In genomic region chr21:46323710-46324389, GRCh38 we compare ENCODE assay signal across 8 cellular contexts. TPM values are rescaled to one million over a fixed set of nuclear protein-coding genes. Genes with fewer than 3 reads are reported as not detected.
DNase-seq lines count a peak whose midpoint lies in the region; ATAC-seq and TF ChIP-seq lines count a peak whose summit lies in the region.

TSS of gene C21orf58 (minus strand) at chr21:46323870. CDS start at chr21:46322738, 1,132 bp downstream.
TSS of gene PCNT (plus strand) at chr21:46324156. CDS start at chr21:46324229, 73 bp downstream.

- H3K4me1 ChIP-seq in left ventricle myocardium inferior (peaks cover 39% of the 10 kb centered on the region), upper lobe of right lung (peaks cover 21% of the 10 kb centered on the region)

- peak; percentile 93 for DNase-seq in NCI-H1694 (lab: John Stamatoyannopoulos, UW)
- DNase-seq in amniotic epithelial cell (ENCODE audit: low read depth), result peak; percentile 96
- peak; percentile 98 for DNase-seq in left ventricle myocardium inferior
- peak; percentile 100 for DNase-seq in posterior vena cava (ENCODE audit: low spot score)
- peak; percentile 99 for DNase-seq in upper lobe of right lung

- peak; percentile 85 for TF ChIP-seq POLR2A in GM15510 (IDR thresholded peaks at IDR 0.05; ENCODE audit: borderline replicate concordance, extremely low read depth, insufficient read length)

- peaks cover 19% of the 10 kb centered on the region for H3K36me3 ChIP-seq in left ventricle myocardium inferior
- H3K36me3 ChIP-seq in upper lobe of right lung, result peaks cover 10% of the 10 kb centered on the region

- no peaks in the 10 kb centered on the region for H3K27me3 ChIP-seq in left ventricle myocardium inferior (ENCODE audit: low read depth)
- no peaks in the 10 kb centered on the region for H3K27me3 ChIP-seq in upper lobe of right lung

- H3K9me3 ChIP-seq in left ventricle myocardium inferior (replicated peaks) (no peaks in the 10 kb centered on the region), upper lobe of right lung (no peaks in the 10 kb centered on the region)

- H3K27ac ChIP-seq in left ventricle myocardium inferior (replicated peaks), result peak within 1 kb of the TSS; percentile 98
- peak within 1 kb of the TSS; percentile 95 for H3K27ac ChIP-seq in upper lobe of right lung

- H3K4me3 ChIP-seq in left ventricle myocardium inferior, result peak within 1 kb of the TSS; percentile 95
- peak within 1 kb of the TSS; percentile 99 for H3K4me3 ChIP-seq in upper lobe of right lung

- ATAC-seq in HG02885 (IDR thresholded peaks at IDR 0.05; ENCODE audit: poor library complexity, unreplicated experiment), result peak; percentile 79
- peak; percentile 95 for ATAC-seq in upper lobe of right lung

- TF ChIP-seq CTCF in left ventricle myocardium inferior (IDR thresholded peaks at IDR 0.05; ENCODE audit: borderline replicate concordance) (no peak), upper lobe of right lung (IDR thresholded peaks at IDR 0.05) (no peak)

- intact Hi-C loops in T-helper 1 cell treated with Interleukin-12 subunit alpha and Interleukin-12 subunit beta and Interleukin-4 antibody, amounts not matched to agents 30 ng/mL and 1 ng/mL, for 36 hours (cut with micrococcal nuclease), result loop anchor here (1.0 to 5.0 kb wide), 10 partner anchors 27 to 682 kb away; partner anchors contain the start of genes DIP2A, PCBP3, PRMT2 and YBEY
- intact Hi-C loops in left ventricle myocardium inferior (cut with micrococcal nuclease), result no loop called here
- intact Hi-C loops in posterior vena cava (cut with DNase I), result no loop called here
- intact Hi-C loops in upper lobe of right lung (cut with DNase I), result no loop called here

RNA-seq across cellular contexts. Expression of gene C21orf58, which starts in this region (rescaled TPM):
- 29.3 and 30.0 TPM in 2 replicates for total RNA-seq in T-helper 1 cell treated with Interleukin-12 subunit alpha and Interleukin-12 subunit beta and Interleukin-4 antibody, amounts not matched to agents 30 ng/mL and 1 ng/mL, for 36 hours
- total RNA-seq in left ventricle myocardium inferior (1.5 TPM), posterior vena cava (1 to 10 TPM in 1 of 2 donors, under 1 TPM in 1; 0.57 to 1.3 TPM), upper lobe of right lung (2.3 TPM)

RNA-seq across cellular contexts. Expression of gene PCNT, which starts in this region (rescaled TPM):
- 69.2 and 71.3 TPM in 2 replicates for total RNA-seq in T-helper 1 cell treated with Interleukin-12 subunit alpha and Interleukin-12 subunit beta and Interleukin-4 antibody, amounts not matched to agents 30 ng/mL and 1 ng/mL, for 36 hours
- total RNA-seq in left ventricle myocardium inferior, result 36.3 TPM
- total RNA-seq in posterior vena cava, result 10 to 100 TPM; 24.0 to 30.5 TPM
- 29.3 TPM for total RNA-seq in upper lobe of right lung

Comparison
In these comparisons a context has a peak if more than half of its experiments do, and no peak if none do; other contexts are left out.
1. Peak in every context shown above with its lines: DNase-seq, ATAC-seq, H3K4me3 ChIP-seq and H3K27ac ChIP-seq.